Comparison of ENCODE assay signal across 1 cellular context in the genomic region with DNA sequence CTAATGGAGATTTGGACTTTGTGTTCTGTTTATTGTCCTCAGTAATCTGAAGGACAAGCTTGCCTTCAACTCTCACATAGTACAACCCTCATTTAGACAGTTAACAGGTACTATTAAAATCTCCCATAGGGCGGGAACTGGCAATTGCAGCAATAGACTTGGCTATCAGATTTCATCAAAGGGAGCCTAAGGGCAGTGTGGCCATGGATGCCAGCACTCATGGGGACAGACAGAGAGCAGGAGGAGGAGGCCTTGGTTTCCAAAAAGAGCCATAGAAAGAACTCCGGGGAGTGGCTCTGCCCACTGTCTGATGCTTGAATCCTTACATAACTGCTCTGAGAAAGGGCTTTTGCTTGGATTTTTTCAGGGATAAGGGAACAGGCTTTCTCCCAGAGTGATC.
TF ChIP-seq lines count a peak whose summit lies in the region.

No MANE protein-coding gene starts in this region.

TF ChIP-seq in HEK293, 187 proteins besides CTCF, POLR2A, EP300 and RAD21 (continued from another document):
- TF ChIP-seq, protein P1, sequence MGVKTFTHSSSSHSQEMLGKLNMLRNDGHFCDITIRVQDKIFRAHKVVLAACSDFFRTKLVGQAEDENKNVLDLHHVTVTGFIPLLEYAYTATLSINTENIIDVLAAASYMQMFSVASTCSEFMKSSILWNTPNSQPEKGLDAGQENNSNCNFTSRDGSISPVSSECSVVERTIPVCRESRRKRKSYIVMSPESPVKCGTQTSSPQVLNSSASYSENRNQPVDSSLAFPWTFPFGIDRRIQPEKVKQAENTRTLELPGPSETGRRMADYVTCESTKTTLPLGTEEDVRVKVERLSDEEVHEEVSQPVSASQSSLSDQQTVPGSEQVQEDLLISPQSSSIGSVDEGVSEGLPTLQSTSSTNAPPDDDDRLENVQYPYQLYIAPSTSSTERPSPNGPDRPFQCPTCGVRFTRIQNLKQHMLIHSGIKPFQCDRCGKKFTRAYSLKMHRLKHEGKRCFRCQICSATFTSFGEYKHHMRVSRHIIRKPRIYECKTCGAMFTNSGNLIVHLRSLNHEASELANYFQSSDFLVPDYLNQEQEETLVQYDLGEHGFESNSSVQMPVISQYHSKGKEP (tag by site-specific recombination; IDR thresholded peaks at IDR 0.05): 0 out of 2 replicates have a peak, but pooled peaks have one; percentile 19
- TF ChIP-seq SCRT2 (tag by site-specific recombination; IDR thresholded peaks at IDR 0.05): peak; percentile 83
- no peak for TF ChIP-seq GFI1B (tag by site-specific recombination; IDR thresholded peaks at IDR 0.05)
- TF ChIP-seq, protein P2, sequence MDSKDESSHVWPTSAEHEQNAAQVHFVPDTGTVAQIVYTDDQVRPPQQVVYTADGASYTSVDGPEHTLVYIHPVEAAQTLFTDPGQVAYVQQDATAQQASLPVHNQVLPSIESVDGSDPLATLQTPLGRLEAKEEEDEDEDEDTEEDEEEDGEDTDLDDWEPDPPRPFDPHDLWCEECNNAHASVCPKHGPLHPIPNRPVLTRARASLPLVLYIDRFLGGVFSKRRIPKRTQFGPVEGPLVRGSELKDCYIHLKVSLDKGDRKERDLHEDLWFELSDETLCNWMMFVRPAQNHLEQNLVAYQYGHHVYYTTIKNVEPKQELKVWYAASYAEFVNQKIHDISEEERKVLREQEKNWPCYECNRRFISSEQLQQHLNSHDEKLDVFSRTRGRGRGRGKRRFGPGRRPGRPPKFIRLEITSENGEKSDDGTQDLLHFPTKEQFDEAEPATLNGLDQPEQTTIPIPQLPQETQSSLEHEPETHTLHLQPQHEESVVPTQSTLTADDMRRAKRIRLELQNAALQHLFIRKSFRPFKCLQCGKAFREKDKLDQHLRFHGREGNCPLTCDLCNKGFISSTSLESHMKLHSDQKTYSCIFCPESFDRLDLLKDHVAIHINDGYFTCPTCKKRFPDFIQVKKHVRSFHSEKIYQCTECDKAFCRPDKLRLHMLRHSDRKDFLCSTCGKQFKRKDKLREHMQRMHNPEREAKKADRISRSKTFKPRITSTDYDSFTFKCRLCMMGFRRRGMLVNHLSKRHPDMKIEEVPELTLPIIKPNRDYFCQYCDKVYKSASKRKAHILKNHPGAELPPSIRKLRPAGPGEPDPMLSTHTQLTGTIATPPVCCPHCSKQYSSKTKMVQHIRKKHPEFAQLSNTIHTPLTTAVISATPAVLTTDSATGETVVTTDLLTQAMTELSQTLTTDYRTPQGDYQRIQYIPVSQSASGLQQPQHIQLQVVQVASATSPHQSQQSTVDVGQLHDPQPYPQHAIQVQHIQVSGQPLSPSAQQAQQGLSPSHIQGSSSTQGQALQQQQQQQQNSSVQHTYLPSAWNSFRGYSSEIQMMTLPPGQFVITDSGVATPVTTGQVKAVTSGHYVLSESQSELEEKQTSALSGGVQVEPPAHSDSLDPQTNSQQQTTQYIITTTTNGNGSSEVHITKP (tag by site-specific recombination; IDR thresholded peaks at IDR 0.05): peak; percentile 48
